17 cellular contexts compared by ENCODE assay signal in the genomic region with DNA sequence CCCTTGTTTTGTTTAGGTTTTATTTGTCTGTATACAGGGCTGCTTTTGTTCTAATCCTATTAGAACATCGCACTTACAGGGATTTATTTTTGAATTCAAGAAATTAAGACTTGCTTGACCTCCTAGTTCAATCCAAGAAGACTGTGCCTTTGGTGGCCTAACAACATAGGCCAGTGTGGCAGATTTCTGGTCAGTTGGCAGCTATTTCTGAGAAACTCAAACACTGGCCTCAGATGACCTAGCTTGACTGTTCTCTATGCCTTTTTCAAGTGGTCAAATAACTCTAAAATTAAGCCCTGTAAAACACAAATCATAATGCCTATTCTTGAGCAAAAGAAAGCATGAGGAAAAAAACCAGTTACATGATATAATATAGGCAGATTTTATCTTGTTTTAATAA.
"Had no signal": no experiment of that assay in that cellular context is flagged by ENCODE, and none has a peak within 500 bp of the region (broad histone marks: within the 10 kb centered on the region; RNA-seq: fewer than 3 reads in every experiment).

No MANE protein-coding gene starts in this region.

- H3K4me1 ChIP-seq: gastrocnemius medialis, parathyroid adenoma, transverse colon, vagina had no signal

- DNase-seq: activated CD4-positive, alpha-beta T cell treated with anti-CD3 and anti-CD28 coated beads, Interleukin-2, amount 10 ng/mL, durations not matched to agents 7 days and 5 days; activated CD8-positive, alpha-beta memory T cell treated with anti-CD3 and anti-CD28 coated beads for 24 hours; activated naive CD4-positive, alpha-beta T cell; activated naive CD8-positive, alpha-beta T cell treated with anti-CD3 and anti-CD28 coated beads, Interleukin-2, amount 10 ng/mL, durations not matched to agents 7 days and 5 days; endodermal cell; gastrocnemius medialis; midbrain; naive B cell; retina; stimulated activated CD4-positive, alpha-beta T cell treated with anti-CD3 and anti-CD28 coated beads, Interleukin-4, amount 100 ng/mL, for 4 hours; stimulated activated CD8-positive, alpha-beta memory T cell treated with anti-CD3 and anti-CD28 coated beads, Interleukin-4, amount 100 ng/mL, for 48 hours; stimulated activated naive CD4-positive, alpha-beta T cell treated with Interleukin-2 at 50 U/mL for 16 hours; substantia nigra; transverse colon had no signal

- H3K36me3 ChIP-seq: gastrocnemius medialis, transverse colon, vagina had no signal

- ATAC-seq: gastrocnemius medialis had no signal

- H3K4me3 ChIP-seq: gastrocnemius medialis, skin epidermis, transverse colon, vagina had no signal

- H3K27me3 ChIP-seq: gastrocnemius medialis, transverse colon, vagina had no signal

- H3K27ac ChIP-seq: gastrocnemius medialis, parathyroid adenoma, skin epidermis, transverse colon, vagina had no signal

- H3K9me3 ChIP-seq: gastrocnemius medialis, transverse colon, vagina had no signal
